In the genomic region with DNA sequence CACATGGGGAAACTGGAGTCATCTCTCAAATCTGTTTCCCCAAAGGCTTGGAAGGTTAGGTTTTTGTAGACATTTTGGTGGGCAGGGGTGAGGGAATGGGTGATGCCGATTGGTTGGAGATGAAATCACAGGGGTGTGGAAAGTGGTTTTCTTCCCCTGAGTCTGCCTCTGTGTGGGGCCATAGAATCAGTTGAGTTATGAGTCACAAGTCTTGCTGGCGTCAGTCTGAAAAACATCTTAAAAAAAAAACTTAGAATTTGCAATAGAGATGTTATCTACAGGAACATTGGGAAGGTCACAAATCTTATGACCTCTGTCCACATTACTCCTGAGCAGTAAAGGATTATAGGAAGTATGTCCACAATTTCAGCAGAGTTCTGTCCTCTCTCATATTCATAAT, we compare ENCODE assay signal across 25 cellular contexts.
"Had no signal": no experiment of that assay in that cellular context is flagged by ENCODE, and none has a peak within 500 bp of the region (broad histone marks: within the 10 kb centered on the region; RNA-seq: fewer than 3 reads in every experiment).

No MANE protein-coding gene starts in this region.

- H3K4me3 Mint-ChIP-seq: natural killer cell treated with Interleukin-12 subunit alpha and Interleukin-12 subunit beta and Interleukin-15 and Interleukin-18, amount 100 ng/mL, for 72 hours; neural progenitor cell; stimulated activated effector memory CD8-positive, alpha-beta T cell treated with anti-CD3 and anti-CD28 coated beads, Interleukin-12 subunit alpha, Interleukin-12 subunit beta, amount 100 ng/mL, for 72 hours; stimulated activated naive CD8-positive, alpha-beta T cell treated with anti-CD3 and anti-CD28 coated beads, Interleukin-15, Interleukin-2, amounts not matched to agents 100 ng/mL and 50 ng/mL, for 24 hours had no signal

- H3K9ac ChIP-seq: neural progenitor cell had no signal

- H3K4me1 Mint-ChIP-seq: neural progenitor cell; stimulated activated effector memory CD8-positive, alpha-beta T cell treated with anti-CD3 and anti-CD28 coated beads, Interleukin-12 subunit alpha, Interleukin-12 subunit beta, amount 100 ng/mL, for 72 hours had no signal

- H3K36me3 Mint-ChIP-seq: natural killer cell treated with Interleukin-12 subunit alpha and Interleukin-12 subunit beta and Interleukin-15 and Interleukin-18, amount 100 ng/mL, for 72 hours; neural progenitor cell; stimulated activated effector memory CD8-positive, alpha-beta T cell treated with anti-CD3 and anti-CD28 coated beads, Interleukin-12 subunit alpha, Interleukin-12 subunit beta, amount 100 ng/mL, for 72 hours had no signal

- H3K27me3 ChIP-seq: dorsolateral prefrontal cortex, hepatocyte, neural progenitor cell, ovary, transverse colon had no signal

- H3K79me2 ChIP-seq: hepatocyte had no signal

- H3K27ac Mint-ChIP-seq: natural killer cell treated with Interleukin-12 subunit alpha and Interleukin-12 subunit beta and Interleukin-15 and Interleukin-18, amount 100 ng/mL, for 72 hours; neural progenitor cell; stimulated activated effector memory CD8-positive, alpha-beta T cell treated with anti-CD3 and anti-CD28 coated beads, Interleukin-12 subunit alpha, Interleukin-12 subunit beta, amount 100 ng/mL, for 72 hours; stimulated activated naive CD8-positive, alpha-beta T cell treated with anti-CD3 and anti-CD28 coated beads, Interleukin-15, Interleukin-2, amounts not matched to agents 100 ng/mL and 50 ng/mL, for 24 hours had no signal

- H3K9me3 ChIP-seq: ovary, thoracic aorta, transverse colon had no signal

- H3K27ac ChIP-seq: dorsolateral prefrontal cortex, hepatocyte, neural progenitor cell, ovary, thoracic aorta, transverse colon had no signal

- H3K4me3 ChIP-seq: dorsolateral prefrontal cortex, hepatocyte, lung, neural progenitor cell, ovary, smooth muscle cell, thoracic aorta, transverse colon had no signal

- H3K4me1 ChIP-seq: transverse colon had no signal

- DNase-seq: cortex of kidney; dorsolateral prefrontal cortex; effector CD8-positive, alpha-beta T cell; foreskin fibroblast; head of caudate nucleus; kidney; left colon; left ventricle myocardium superior; mesenchymal stem cell; midbrain; nucleus accumbens; ovary; right cardiac atrium; stimulated activated CD4-positive, alpha-beta T cell treated with anti-CD3 and anti-CD28 coated beads, Interleukin-4, amount 100 ng/mL, for 1 hour; stimulated activated CD8-positive, alpha-beta memory T cell treated with anti-CD3 and anti-CD28 coated beads, Interleukin-4, amount 100 ng/mL, for 48 hours; transverse colon had no signal

- H2AFZ ChIP-seq: hepatocyte, neural progenitor cell had no signal

- FAIRE-seq: endometrium, kidney had no signal

- H3K36me3 ChIP-seq: neural progenitor cell, ovary, thoracic aorta, transverse colon had no signal

- H3K4me2 ChIP-seq: hepatocyte, neural progenitor cell, smooth muscle cell had no signal

- H3K27me3 Mint-ChIP-seq: natural killer cell treated with Interleukin-12 subunit alpha and Interleukin-12 subunit beta and Interleukin-15 and Interleukin-18, amount 100 ng/mL, for 72 hours; stimulated activated naive CD8-positive, alpha-beta T cell treated with anti-CD3 and anti-CD28 coated beads, Interleukin-15, Interleukin-2, amounts not matched to agents 100 ng/mL and 50 ng/mL, for 24 hours had no signal
